27 cellular contexts compared by ENCODE assay signal in the genomic region with DNA sequence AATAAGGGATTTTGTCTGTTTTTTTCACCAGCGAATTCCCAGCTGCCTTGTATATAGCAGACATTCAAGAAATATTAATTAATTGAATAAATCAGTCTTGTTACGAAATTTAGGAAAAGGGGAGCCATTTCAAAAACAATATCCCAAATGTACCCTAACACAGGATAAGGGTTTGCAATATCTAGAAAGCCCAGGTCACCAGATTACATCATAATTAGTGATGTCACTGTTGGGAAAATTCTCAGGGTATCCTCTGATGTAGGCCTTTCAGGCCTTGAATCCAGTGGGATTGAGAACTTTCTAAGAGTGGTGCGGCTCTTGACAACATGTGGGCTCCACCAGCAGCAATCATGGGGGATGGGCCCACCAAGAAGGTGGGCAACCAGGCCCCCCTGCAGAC. TPM values are rescaled to one million over a fixed set of nuclear protein-coding genes. Genes with fewer than 3 reads are reported as not detected.
DNase-seq lines count a peak whose midpoint lies in the region; ATAC-seq, FAIRE-seq and TF ChIP-seq lines count a peak whose summit lies in the region.
"Had no signal": no experiment of that assay in that cellular context is flagged by ENCODE, and none has a peak within 500 bp of the region (broad histone marks: within the 10 kb centered on the region; RNA-seq: fewer than 3 reads in every experiment).

A gene with protein sequence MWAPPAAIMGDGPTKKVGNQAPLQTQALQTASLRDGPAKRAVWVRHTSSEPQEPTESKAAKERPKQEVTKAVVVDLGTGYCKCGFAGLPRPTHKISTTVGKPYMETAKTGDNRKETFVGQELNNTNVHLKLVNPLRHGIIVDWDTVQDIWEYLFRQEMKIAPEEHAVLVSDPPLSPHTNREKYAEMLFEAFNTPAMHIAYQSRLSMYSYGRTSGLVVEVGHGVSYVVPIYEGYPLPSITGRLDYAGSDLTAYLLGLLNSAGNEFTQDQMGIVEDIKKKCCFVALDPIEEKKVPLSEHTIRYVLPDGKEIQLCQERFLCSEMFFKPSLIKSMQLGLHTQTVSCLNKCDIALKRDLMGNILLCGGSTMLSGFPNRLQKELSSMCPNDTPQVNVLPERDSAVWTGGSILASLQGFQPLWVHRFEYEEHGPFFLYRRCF (plus strand): TSS at position 270 of the 400 bp plus-strand sequence. CDS start 57 bp downstream, at position 327.

- H3K9me3 Mint-ChIP-seq in astrocyte (ENCODE audit: unreplicated experiment) (peaks cover 2% of the 10 kb centered on the region), neural crest cell (no peaks in the 10 kb centered on the region)
- no peaks in the 10 kb centered on the region for H3K9me3 Mint-ChIP-seq in T-helper 2 cell treated with Interferon-gamma antibody and Interleukin-4, amounts not matched to agents 5 μg/mL and 100 μg/mL, for 36 hours
- H3K9me3 Mint-ChIP-seq: CD4-positive, alpha-beta T cell; CD8-positive, alpha-beta memory T cell had no signal

- H3K4me1 ChIP-seq in HepG2 (ENCODE audit: insufficient read depth, low read length) (peaks cover 43% of the 10 kb centered on the region), right lobe of liver (no peaks in the 10 kb centered on the region), astrocyte (ENCODE audit: insufficient read depth, low read length) (no peaks in the 10 kb centered on the region), testis (no peaks in the 10 kb centered on the region)
- H3K4me1 ChIP-seq: BE2C had no signal

- H3K27ac Mint-ChIP-seq in astrocyte (ENCODE audit: unreplicated experiment) (peak within 1 kb of the TSS; percentile 34), neural crest cell (ENCODE audit: unreplicated experiment) (peak within 1 kb of the TSS; percentile 32)
- no peak within 1 kb of the TSS for H3K27ac Mint-ChIP-seq in T-helper 2 cell treated with Interferon-gamma antibody and Interleukin-4, amounts not matched to agents 5 μg/mL and 100 μg/mL, for 36 hours
- H3K27ac Mint-ChIP-seq: CD4-positive, alpha-beta T cell had no signal

- peaks cover 0 to 1% of the 10 kb centered on the region in 2 experiments; a peak in 1 of 5 replicates for H3K36me3 ChIP-seq in HepG2 (replicated peaks in 1 of 2; ENCODE audit: control insufficient read depth in 1 of 2, insufficient read depth in 2 of 2, low read length in 2 of 2)
- no peaks in the 10 kb centered on the region for H3K36me3 ChIP-seq in right lobe of liver
- H3K36me3 ChIP-seq in astrocyte (ENCODE audit: insufficient read depth, low read length) = no peaks in the 10 kb centered on the region
- H3K36me3 ChIP-seq in testis (ENCODE audit: low read depth, missing control alignments) = no peaks in the 10 kb centered on the region
- H3K36me3 ChIP-seq: BE2C; BLaER1 treated with 17β-estradiol and CSF1 and Interleukin-3, amounts not matched to agents 10 nM and 100 nM had no signal

- ATAC-seq in HepG2 (no peak; the same call in 2 of the 3 replicates), right lobe of liver (no peak)
- ATAC-seq: GM12878 had no signal

- H4K20me1 ChIP-seq in HepG2 (ENCODE audit: insufficient read depth, low read length) (no peaks in the 10 kb centered on the region), astrocyte (ENCODE audit: insufficient read depth, low read length) (no peaks in the 10 kb centered on the region)
- H4K20me1 ChIP-seq: BLaER1 treated with 17β-estradiol and CSF1 and Interleukin-3, amounts not matched to agents 10 nM and 100 nM had no signal

- H3K36me3 Mint-ChIP-seq in astrocyte (ENCODE audit: low read depth, unreplicated experiment) (peaks cover 4% of the 10 kb centered on the region), neural crest cell (ENCODE audit: low read depth) (peaks cover 2% of the 10 kb centered on the region)
- no peaks in the 10 kb centered on the region for H3K36me3 Mint-ChIP-seq in T-helper 2 cell treated with Interferon-gamma antibody and Interleukin-4, amounts not matched to agents 5 μg/mL and 100 μg/mL, for 36 hours (ENCODE audit: low read depth)

- no peak for FAIRE-seq in HepG2 (lab: Jason Lieb, UNC)
- FAIRE-seq in astrocyte (lab: Jason Lieb, UNC) = no peak
- FAIRE-seq: A204.1, D721Med, GM12878, GM19239 had no signal

- in situ Hi-C loops in HepG2 (cut with HindIII; ENCODE audit: extremely low pct_ligation_motif_present, low pct_unique_long_range_greater_than_20kb) = no loop called here

- TF ChIP-seq CTCF in HepG2 (CRISPR knock-in tag; IDR thresholded peaks at IDR 0.05) (no peak), right lobe of liver (IDR thresholded peaks at IDR 0.05) (no peak), astrocyte (IDR thresholded peaks at IDR 0.05; ENCODE audit: insufficient read depth, low read depth, low read length) (no peak), neural crest cell (conservative IDR thresholded peaks at IDR 0.05) (no peak), testis (IDR thresholded peaks at IDR 0.05) (no peak)

- H3K9me3 ChIP-seq in HepG2 (ENCODE audit: low read length) = no peaks in the 10 kb centered on the region
- no peaks in the 10 kb centered on the region for H3K9me3 ChIP-seq in right lobe of liver
- no peaks in the 10 kb centered on the region for H3K9me3 ChIP-seq in astrocyte (ENCODE audit: insufficient read depth, low read depth, low read length)
- H3K9me3 ChIP-seq in testis = no peaks in the 10 kb centered on the region
- H3K9me3 ChIP-seq: BE2C had no signal

- H3K4me2 ChIP-seq in HepG2 (ENCODE audit: low read depth, low read length) (no peak within 1 kb of the TSS), astrocyte (ENCODE audit: low read length) (no peak within 1 kb of the TSS)
- H3K4me2 ChIP-seq: BLaER1 treated with 17β-estradiol and CSF1 and Interleukin-3, amounts not matched to agents 10 nM and 100 nM had no signal

- H3K4me3 Mint-ChIP-seq in astrocyte (ENCODE audit: unreplicated experiment) (no peak within 1 kb of the TSS), neural crest cell (no peak within 1 kb of the TSS)
- H3K4me3 Mint-ChIP-seq in T-helper 2 cell treated with Interferon-gamma antibody and Interleukin-4, amounts not matched to agents 5 μg/mL and 100 μg/mL, for 36 hours = no peak within 1 kb of the TSS
- H3K4me3 Mint-ChIP-seq: CD14-positive monocyte; CD4-positive, alpha-beta T cell; CD8-positive, alpha-beta memory T cell had no signal

- BruUV-seq in HepG2 (replicated peaks; lab: Mats Ljungman, UMichigan) = no TSS peak

- H3K27me3 ChIP-seq in HepG2 (ENCODE audit: control insufficient read depth in 1 of 2, insufficient read depth in 2 of 2, low read length in 2 of 2) (no peaks in the 10 kb centered on the region), right lobe of liver (no peaks in the 10 kb centered on the region), astrocyte (ENCODE audit: insufficient read depth, low read length) (no peaks in the 10 kb centered on the region), testis (no peaks in the 10 kb centered on the region)
- H3K27me3 ChIP-seq: BE2C; BLaER1 treated with 17β-estradiol and CSF1 and Interleukin-3, amounts not matched to agents 10 nM and 100 nM had no signal

- H3K79me2 ChIP-seq in HepG2 (ENCODE audit: insufficient read depth, low read length) = no peaks in the 10 kb centered on the region
- H3K79me2 ChIP-seq in astrocyte (ENCODE audit: insufficient read depth, low read length) = no peaks in the 10 kb centered on the region

- no peak for TF ChIP-seq POLR2A in HepG2 (IDR thresholded peaks at IDR 0.05; ENCODE audit: insufficient read depth in 1 of 2, low read depth in 2 of 2, low read length in 2 of 2)
- no peak for TF ChIP-seq POLR2A in right lobe of liver (IDR thresholded peaks at IDR 0.05)
- no peak for TF ChIP-seq POLR2A in testis (IDR thresholded peaks at IDR 0.05)

- H3K4me1 Mint-ChIP-seq in astrocyte (ENCODE audit: low read depth, unreplicated experiment) = peaks cover 9% of the 10 kb centered on the region
- H3K4me1 Mint-ChIP-seq in neural crest cell = no peaks in the 10 kb centered on the region
- H3K4me1 Mint-ChIP-seq in T-helper 2 cell treated with Interferon-gamma antibody and Interleukin-4, amounts not matched to agents 5 μg/mL and 100 μg/mL, for 36 hours (ENCODE audit: low read depth) = no peaks in the 10 kb centered on the region
- H3K4me1 Mint-ChIP-seq: CD8-positive, alpha-beta memory T cell had no signal

- 92% methylated on average over 3 of the region's 3 CpGs for WGBS in HepG2 (ENCODE audit: low lambda C conversion rate)
- 93% methylated on average over 3 of the region's 3 CpGs for WGBS in right lobe of liver (ENCODE audit: insufficient coverage, low coverage, low lambda C conversion rate, missing lambda C conversion rate)
- 94 to 97% methylated on average over 3 of the region's 3 CpGs for WGBS in testis, 2 donors

- H3K27me3 Mint-ChIP-seq in astrocyte (ENCODE audit: low read depth, unreplicated experiment) (peaks cover 4% of the 10 kb centered on the region), neural crest cell (ENCODE audit: low read depth) (no peaks in the 10 kb centered on the region)
- H3K27me3 Mint-ChIP-seq in T-helper 2 cell treated with Interferon-gamma antibody and Interleukin-4, amounts not matched to agents 5 μg/mL and 100 μg/mL, for 36 hours (ENCODE audit: low read depth) = no peaks in the 10 kb centered on the region

- intact Hi-C loops in HepG2 (cut with micrococcal nuclease; ENCODE audit: unreplicated experiment) (loop anchor here (10.0 kb wide), 1 partner anchor 87 kb away; no protein-coding TSS in a partner anchor), right lobe of liver (cut with DNase I) (no loop called here), testis (cut with DNase I; ENCODE audit: low total_unique reads) (no loop called here)

- no peak within 1 kb of the TSS for H3K27ac ChIP-seq in HepG2 (ENCODE audit: extremely low read length, insufficient read depth, low read length)
- no peak within 1 kb of the TSS for H3K27ac ChIP-seq in right lobe of liver
- no peak within 1 kb of the TSS for H3K27ac ChIP-seq in astrocyte (ENCODE audit: low read depth, low read length)
- no peak within 1 kb of the TSS for H3K27ac ChIP-seq in testis
- H3K27ac ChIP-seq: 22Rv1; BLaER1 treated with 17β-estradiol and CSF1 and Interleukin-3, amounts not matched to agents 10 nM and 100 nM had no signal

- H2AFZ ChIP-seq in HepG2 (ENCODE audit: low read length) (no peak within 1 kb of the TSS), astrocyte (ENCODE audit: low read depth, low read length) (no peak within 1 kb of the TSS)

- CTCF ChIA-PET in HepG2 (lab: Yijun Ruan, JAX; ENCODE audit: low intra/inter-chr PET ratio, low total read pairs) = no interaction called here

- TF ChIP-seq RAD21 in HepG2 (CRISPR knock-in tag; IDR thresholded peaks at IDR 0.05) = no peak

- POLR2A ChIA-PET in HepG2 (lab: Yijun Ruan, JAX) = interaction anchor here (1.4 kb wide), 1 partner anchor 15 kb away, joined by 3 read pairs; no protein-coding TSS in a partner anchor

- DNase-seq in HepG2 (ENCODE audit: low spot score) (no peak), right lobe of liver (no peak), astrocyte (ENCODE audit: low read depth) (no peak), neural crest cell (ENCODE audit: low read depth, low spot score) (no peak), testis (no peak), AG20443 (ENCODE audit: low spot score) (no peak), NCI-H1105 treated with DMSO at 0.1 percent for 48 hours (lab: John Stamatoyannopoulos, UW) (no peak)
- no peak for DNase-seq in T-helper 2 cell treated with Interferon-gamma antibody and Interleukin-4, amounts not matched to agents 5 μg/mL and 100 μg/mL, for 36 hours (ENCODE audit: low spot score)
- DNase-seq: AML-193; BE2C; CD4-positive, alpha-beta T cell; CD8-positive, alpha-beta memory T cell; DMS 273 treated with DMSO at 0.1 percent for 48 hours; DMS79; EL; GDM1; GOT3; H7; HCEC 1CT had no signal

- TF ChIP-seq EP300 in HepG2 (IDR thresholded peaks at IDR 0.05; ENCODE audit: low read depth in 2 of 2, low read length in 2 of 2) = no peak
- TF ChIP-seq EP300 in HepG2 (CRISPR knock-in tag; IDR thresholded peaks at IDR 0.05; ENCODE audit: borderline replicate concordance) = no peak

- H3K9ac ChIP-seq in HepG2 (ENCODE audit: insufficient read depth, low read depth, low read length) = no peak within 1 kb of the TSS
- H3K9ac ChIP-seq in astrocyte (ENCODE audit: low read length) = no peak within 1 kb of the TSS
- H3K9ac ChIP-seq: BLaER1 treated with 17β-estradiol and CSF1 and Interleukin-3, amounts not matched to agents 10 nM and 100 nM had no signal

- H3K4me3 ChIP-seq in HepG2 (replicated peaks in 1 of 3; ENCODE audit: insufficient read depth in 1 of 3, low read depth in 2 of 3, low read length in 3 of 3) (no peak within 1 kb of the TSS), right lobe of liver (no peak within 1 kb of the TSS), astrocyte (ENCODE audit: insufficient read depth, low read depth, low read length) (no peak within 1 kb of the TSS), testis (no peak within 1 kb of the TSS)
- H3K4me3 ChIP-seq: BLaER1 treated with 17β-estradiol and CSF1 and Interleukin-3, amounts not matched to agents 10 nM and 100 nM; GM12878 had no signal

RNA-seq across cellular contexts. Expression of the gene that starts here (rescaled TPM):
- not detected in 2 replicates for total RNA-seq in HepG2 (2016; rRNA removed; fragmentation: Illumina TruSeq; extraction: Trizol)
- not detected in 2 replicates for total RNA-seq in HepG2 (2016; cell fraction: cytosol; rRNA removed; fragmentation: Illumina TruSeq; extraction: Trizol; ENCODE audit: low read depth)
- total RNA-seq in HepG2 (2016; cell fraction: insoluble cytoplasmic fraction; rRNA removed; fragmentation: Illumina TruSeq; extraction: Trizol) = not detected in 2 replicates
- total RNA-seq in HepG2 (2016; cell fraction: membrane; rRNA removed; fragmentation: Illumina TruSeq; extraction: Trizol) = not detected in 2 replicates
- total RNA-seq in HepG2 (2016; cell fraction: nucleus; rRNA removed; fragmentation: Illumina TruSeq; extraction: Trizol) = not detected in 2 replicates
- polyA plus RNA-seq in HepG2 (2011; rRNA removed) = not detected in 2 replicates
- polyA plus RNA-seq in HepG2 (2011; cell fraction: cytosol; rRNA removed) = not detected in 2 replicates
- polyA plus RNA-seq in HepG2 (2011; cell fraction: nucleus; rRNA removed) = not detected in 2 replicates
- not detected in 2 replicates for polyA plus RNA-seq in HepG2 (2012)
- not detected in 2 replicates for polyA plus RNA-seq in HepG2 (2016; cell fraction: cytosol; fragmentation: Illumina TruSeq; extraction: Trizol; ENCODE audit: low read depth)
- polyA plus RNA-seq in HepG2 (2016; cell fraction: insoluble cytoplasmic fraction; fragmentation: Illumina TruSeq; extraction: Trizol; ENCODE audit: low read depth) = not detected in 2 replicates
- polyA plus RNA-seq in HepG2 (2016; cell fraction: membrane; fragmentation: Illumina TruSeq; extraction: Trizol; ENCODE audit: low read depth) = not detected in 2 replicates
- not detected in 2 replicates for polyA plus RNA-seq in HepG2 (2016; cell fraction: nucleus; fragmentation: Illumina TruSeq; extraction: Trizol; ENCODE audit: insufficient read depth, low read depth)
- not detected in 2 replicates for polyA minus RNA-seq in HepG2 (2011; rRNA and poly(A)+ RNA removed; ENCODE audit: low replicate concordance)
- polyA minus RNA-seq in HepG2 (2011; cell fraction: cytosol; rRNA and poly(A)+ RNA removed) = not detected in 2 replicates
- polyA minus RNA-seq in HepG2 (2011; cell fraction: nucleus; rRNA and poly(A)+ RNA removed) = not detected in 2 replicates
- total RNA-seq in right lobe of liver = not detected
- total RNA-seq in astrocyte = not detected in 2 replicates
- not detected in 2 replicates for total RNA-seq in neural crest cell
- total RNA-seq in testis = 100 to 1,000 TPM in 1 of 2 donors, 10 to 100 TPM in 1; 74.9 to 168 TPM
- 292 TPM for polyA plus RNA-seq in testis (ENCODE audit: insufficient read depth, low read depth, low replicate concordance)
- total RNA-seq: CD4-positive, alpha-beta T cell; CD8-positive, alpha-beta memory T cell; GM12878; H7 had no signal
- polyA plus RNA-seq: AG04450; CD14-positive monocyte; CD8-positive, alpha-beta memory T cell; GM12878 had no signal

Comparison
In these comparisons a context has a peak if more than half of its experiments do, and no peak if none do; other contexts are left out.
1. RNA of the gene that starts here (total RNA-seq): 74.9 to 168 TPM in testis; not detected in HepG2, not detected in right lobe of liver, not detected in astrocyte and not detected in neural crest cell; every median in the first group is over 10 times any median in the second.
2. RNA of the gene that starts here (polyA plus RNA-seq): 292 TPM in testis (single experiment); not detected in HepG2; every median in the first group is over 100 times any median in the second.